ENCODE assay signal across 16 cellular contexts in the genomic region with DNA sequence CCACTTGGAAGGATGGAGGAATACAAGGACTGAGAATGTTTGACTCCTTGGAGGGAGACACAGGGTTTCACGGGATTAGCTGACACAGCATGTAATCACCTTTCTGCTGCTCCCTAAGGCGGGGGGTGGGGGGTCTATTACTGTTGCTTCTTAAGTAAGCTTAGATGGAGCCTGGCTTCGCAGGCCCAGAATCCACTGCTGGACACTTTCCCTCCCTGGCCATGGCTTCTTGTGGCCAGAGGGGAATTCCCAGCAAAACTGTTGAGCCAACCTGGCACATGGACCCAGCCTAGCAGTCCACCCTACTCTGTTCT. TPM values are rescaled to one million over a fixed set of nuclear protein-coding genes. Genes with fewer than 3 reads are reported as not detected.
DNase-seq lines count a peak whose midpoint lies in the region; ATAC-seq, FAIRE-seq and TF ChIP-seq lines count a peak whose summit lies in the region.
"Had no signal": no experiment of that assay in that cellular context is flagged by ENCODE, and none has a peak within 500 bp of the region (broad histone marks: within the 10 kb centered on the region; RNA-seq: fewer than 3 reads in every experiment).

No MANE protein-coding gene starts in this region.

- TF ChIP-seq POLR2A in K562 (conservative IDR thresholded peaks at IDR 0.05) (no peak), upper lobe of left lung (IDR thresholded peaks at IDR 0.05) (no peak), spleen (IDR thresholded peaks at IDR 0.05) (no peak)

- no peaks in the 10 kb centered on the region for H3K79me2 ChIP-seq in K562 (ENCODE audit: control insufficient read depth, insufficient read depth, low read length)

- no peak for TF ChIP-seq RAD21 in K562 (CRISPR knock-in tag; conservative IDR thresholded peaks at IDR 0.05 in 1 of 2, IDR thresholded peaks at IDR 0.05 in 1 of 2)

- 22% methylated on average over 3 of the region's 3 CpGs for WGBS in K562 (ENCODE audit: insufficient coverage, low coverage, missing lambda C conversion rate)
- 72 to 81% methylated on average over 3 of the region's 3 CpGs for WGBS in upper lobe of left lung, 2 donors
- 79 to 85% (median 82%) methylated on average over 3 of the region's 3 CpGs for WGBS in spleen, 5 donors

- no peaks in the 10 kb centered on the region for H4K20me1 ChIP-seq in K562 (replicated peaks; ENCODE audit: control insufficient read depth, insufficient read depth, low read length)

- in situ Hi-C loops in K562 (cut with MboI) = no loop called here

- no peak overlapping the region for H3K4me2 ChIP-seq in K562 (ENCODE audit: insufficient read depth, low read length)
- H3K4me2 ChIP-seq: GM23338 had no signal

- peaks cover 0 to 10% of the 10 kb centered on the region in 2 experiments; a peak in 2 of 5 replicates for H3K4me1 ChIP-seq in K562 (replicated peaks in 1 of 2; ENCODE audit: control insufficient read depth in 2 of 2, insufficient read depth in 2 of 2, low read length in 2 of 2)
- peaks cover 0 to 6% (median 3%) of the 10 kb centered on the region in 4 donors for H3K4me1 ChIP-seq in upper lobe of left lung
- peaks cover 0 to 4% (median 0%) of the 10 kb centered on the region in 6 donors for H3K4me1 ChIP-seq in spleen

- FAIRE-seq in K562 (lab: Jason Lieb, UNC) = no peak

- peaks cover 2 to 11% of the 10 kb centered on the region in 2 experiments; a peak in 2 of 5 replicates for H3K27me3 ChIP-seq in K562 (ENCODE audit: control insufficient read depth in 2 of 2, insufficient read depth in 2 of 2, low read length in 2 of 2)
- no peaks in the 10 kb centered on the region for H3K27me3 ChIP-seq in upper lobe of left lung
- peaks cover 0 to 8% (median 0%) of the 10 kb centered on the region in 7 donors for H3K27me3 ChIP-seq in spleen (replicated peaks in 1 of 7)

- DNase-seq in DMS79 (lab: John Stamatoyannopoulos, UW) = peak; percentile 71
- no peak for DNase-seq in DMS79 treated with DMSO at 0.1 percent for 48 hours (lab: John Stamatoyannopoulos, UW)
- no peak for DNase-seq in K562 (ENCODE audit: extremely low read depth in 1 of 4, low spot score in 3 of 4)
- peak; percentile 68 for DNase-seq in myocyte (ENCODE audit: low read depth)
- DNase-seq in upper lobe of left lung = no peak
- DNase-seq in spleen = no peak
- DNase-seq: activated CD8-positive, alpha-beta memory T cell treated with anti-CD3 and anti-CD28 coated beads, Interleukin-2, amount 50 U/mL, for 4 hours; dermis blood vessel endothelial cell; NCI-H1048; NCI-H510A; stimulated activated naive CD8-positive, alpha-beta T cell treated with anti-CD3 and anti-CD28 coated beads, Interleukin-15, amount 100 ng/mL, for 72 hours had no signal

- POLR2A ChIA-PET in K562 (lab: Yijun Ruan, JAX) = interaction anchor here (0.6 to 1.2 kb wide), 2 partner anchors 8 to 195 kb away, joined by 3 to 8 read pairs; no protein-coding TSS in a partner anchor

- CTCF ChIA-PET in K562 (lab: Yijun Ruan, JAX; ENCODE audit: low intra/inter-chr PET ratio) = interaction anchor here (0.5 kb wide), 1 partner anchor 22 kb away, joined by 3 read pairs; no protein-coding TSS in a partner anchor

- no peak overlapping the region for H3K9ac ChIP-seq in K562 (ENCODE audit: insufficient read depth in 1 of 2, low read depth in 2 of 2, low read length in 2 of 2)

- TF ChIP-seq EP300 in K562 (IDR thresholded peaks at IDR 0.05; ENCODE audit: low read length) (no peak), upper lobe of left lung (IDR thresholded peaks at IDR 0.05) (no peak)

- no peak overlapping the region for H2AFZ ChIP-seq in K562 (ENCODE audit: low read depth, low read length)

- H3K27ac ChIP-seq in K562 (ENCODE audit: extremely low read depth, low read depth, low read length) = no peak overlapping the region
- H3K27ac ChIP-seq in upper lobe of left lung = peak overlapping the region; percentile 28 to 69 (median 42)
- no peak overlapping the region for H3K27ac ChIP-seq in spleen
- H3K27ac ChIP-seq: 22Rv1 had no signal

- H3K9me3 ChIP-seq in K562 (replicated peaks; ENCODE audit: control insufficient read depth, insufficient read depth, low read depth, low read length) = no peaks in the 10 kb centered on the region
- H3K9me3 ChIP-seq in upper lobe of left lung = no peaks in the 10 kb centered on the region
- peaks cover 0 to 3% (median 1%) of the 10 kb centered on the region in 8 donors for H3K9me3 ChIP-seq in spleen

- ATAC-seq in K562 = no peak
- peak in 1 of 2 donors; percentile 34 for ATAC-seq in upper lobe of left lung (ENCODE audit: low FRiP score in 2 of 2)
- no peak for ATAC-seq in GM19328 (IDR thresholded peaks at IDR 0.05; ENCODE audit: unreplicated experiment)
- ATAC-seq in GM21786 (IDR thresholded peaks at IDR 0.05; ENCODE audit: unreplicated experiment) = no peak
- ATAC-seq: stimulated activated naive CD8-positive, alpha-beta T cell treated with anti-CD3 and anti-CD28 coated beads, Interleukin-15, amount 100 ng/mL, for 72 hours had no signal

- intact Hi-C loops in K562 (cut with micrococcal nuclease) (no loop called here), spleen (cut with DNase I; ENCODE audit: low total_unique reads) (no loop called here)

- TF ChIP-seq CTCF in K562 (IDR thresholded peaks at IDR 0.05 in 2 of 3, conservative IDR thresholded peaks at IDR 0.05 in 1 of 3; ENCODE audit: insufficient read depth in 2 of 3, low read depth in 1 of 3, low read length in 3 of 3) (no peak), upper lobe of left lung (IDR thresholded peaks at IDR 0.05) (no peak), spleen (IDR thresholded peaks at IDR 0.05 in 8 of 11, conservative IDR thresholded peaks at IDR 0.05 in 3 of 11) (no peak)

- no peaks in the 10 kb centered on the region for H3K9me1 ChIP-seq in K562 (ENCODE audit: control insufficient read depth, insufficient read depth, low read length)

- no TSS peak for BruUV-seq in K562 (replicated peaks; lab: Mats Ljungman, UMichigan)

- H3K4me3 ChIP-seq in K562 = no peak overlapping the region
- no peak overlapping the region for H3K4me3 ChIP-seq in upper lobe of left lung
- H3K4me3 ChIP-seq in spleen = no peak overlapping the region
- H3K4me3 ChIP-seq: GM12878, GM23338 had no signal

- H3K36me3 ChIP-seq in K562 (ENCODE audit: control insufficient read depth, insufficient read depth, low read length) (no peaks in the 10 kb centered on the region), upper lobe of left lung (no peaks in the 10 kb centered on the region), spleen (no peaks in the 10 kb centered on the region)

TF ChIP-seq in K562, 482 proteins besides CTCF, POLR2A, EP300 and RAD21:
- TF ChIP-seq ZNF316 (IDR thresholded peaks at IDR 0.05) = peak; percentile 78
- TF ChIP-seq, protein P1, sequence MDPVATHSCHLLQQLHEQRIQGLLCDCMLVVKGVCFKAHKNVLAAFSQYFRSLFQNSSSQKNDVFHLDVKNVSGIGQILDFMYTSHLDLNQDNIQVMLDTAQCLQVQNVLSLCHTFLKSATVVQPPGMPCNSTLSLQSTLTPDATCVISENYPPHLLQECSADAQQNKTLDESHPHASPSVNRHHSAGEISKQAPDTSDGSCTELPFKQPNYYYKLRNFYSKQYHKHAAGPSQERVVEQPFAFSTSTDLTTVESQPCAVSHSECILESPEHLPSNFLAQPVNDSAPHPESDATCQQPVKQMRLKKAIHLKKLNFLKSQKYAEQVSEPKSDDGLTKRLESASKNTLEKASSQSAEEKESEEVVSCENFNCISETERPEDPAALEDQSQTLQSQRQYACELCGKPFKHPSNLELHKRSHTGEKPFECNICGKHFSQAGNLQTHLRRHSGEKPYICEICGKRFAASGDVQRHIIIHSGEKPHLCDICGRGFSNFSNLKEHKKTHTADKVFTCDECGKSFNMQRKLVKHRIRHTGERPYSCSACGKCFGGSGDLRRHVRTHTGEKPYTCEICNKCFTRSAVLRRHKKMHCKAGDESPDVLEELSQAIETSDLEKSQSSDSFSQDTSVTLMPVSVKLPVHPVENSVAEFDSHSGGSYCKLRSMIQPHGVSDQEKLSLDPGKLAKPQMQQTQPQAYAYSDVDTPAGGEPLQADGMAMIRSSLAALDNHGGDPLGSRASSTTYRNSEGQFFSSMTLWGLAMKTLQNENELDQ (CRISPR knock-in tag; IDR thresholded peaks at IDR 0.05; ENCODE audit: borderline replicate concordance) = no peak
- TF ChIP-seq C11orf30 (IDR thresholded peaks at IDR 0.05; ENCODE audit: low read depth) = peak; percentile 74
- TF ChIP-seq ADNP (tag; IDR thresholded peaks at IDR 0.05) = no peak
- peak; percentile 56 for TF ChIP-seq MAFK (IDR thresholded peaks at IDR 0.05; ENCODE audit: low read length)
- peak; percentile 51; the same call in 1 of the 2 replicates for TF ChIP-seq MAFF (IDR thresholded peaks at IDR 0.05; ENCODE audit: low read length)
- TF ChIP-seq MAFG (tag; conservative IDR thresholded peaks at IDR 0.05) = peak; percentile 64
- no peak for TF ChIP-seq ZNF324 (CRISPR knock-in tag; IDR thresholded peaks at IDR 0.05)

RNA-seq across cellular contexts. Expression of gene DLG1, which starts 55.4 kb away (rescaled TPM):
- total RNA-seq in K562 (2011; cell fraction: chromatin; rRNA removed; ENCODE audit: low replicate concordance) = 141 and 293 TPM in 2 replicates
- 38.2 and 46.8 TPM in 2 replicates for total RNA-seq in K562 (2011; cell fraction: nucleolus; rRNA removed)
- total RNA-seq in K562 (2011; cell fraction: nucleoplasm; rRNA removed) = 84.2 and 109 TPM in 2 replicates
- total RNA-seq in K562 (2014; rRNA removed) (36.3 and 39.4 TPM in 2 replicates), K562 (2014; rRNA removed; fragmentation: Illumina TruSeq; extraction: Trizol) (49.1 and 55.6 TPM in 2 replicates), K562 (2015; rRNA removed; fragmentation: Illumina TruSeq; extraction: Trizol) (43.5 and 48.4 TPM in 2 replicates), K562 (2021) (55.7 and 57.5 TPM in 2 replicates), myocyte (76.9 and 80.7 TPM in 2 replicates), upper lobe of left lung (100 to 1,000 TPM in 1 of 6 donors, 10 to 100 TPM in 5; 49.3 to 102 (median 63.2) TPM), spleen (10 to 100 TPM; 54.4 to 92.3 (median 78.5) TPM)
- polyA plus RNA-seq in K562 (2011; rRNA removed) (38.9 and 43.6 TPM in 2 replicates), K562 (2014; fragmentation: Illumina TruSeq; extraction: Trizol) (51.4 and 63.5 TPM in 2 replicates), K562 (2014; fragmentation: Nextera tagmentation; extraction: Ambion mirVana) (10 to 100 TPM in 1 of 2 experiments, 1 to 10 TPM in 1; 9.4 to 13.4 TPM), K562 (2014; rRNA removed) (30.8 and 31.0 TPM in 2 replicates), spleen (10 to 100 TPM; 11.0 to 17.9 (median 12.5) TPM)
- 8.7 and 13.6 TPM in 2 replicates for polyA plus RNA-seq in K562 (2011; cell fraction: cytosol; rRNA removed)
- 49.2 and 58.1 TPM in 2 replicates for polyA plus RNA-seq in K562 (2011; cell fraction: nucleus; rRNA removed)
- 35.9 and 42.5 TPM in 2 replicates for polyA plus RNA-seq in K562 (2012)
- 66.5 and 99.3 TPM in 2 replicates for polyA minus RNA-seq in K562 (2011; rRNA and poly(A)+ RNA removed)
- polyA minus RNA-seq in K562 (2011; cell fraction: cytosol; rRNA and poly(A)+ RNA removed) = 19.7 and 21.1 TPM in 2 replicates
- 61.9 and 105 TPM in 2 replicates for polyA minus RNA-seq in K562 (2011; cell fraction: nucleus; rRNA and poly(A)+ RNA removed)
- 60.3 TPM for polyA plus RNA-seq in myocyte (2012)

Comparison
In these comparisons a context has a peak if more than half of its experiments do, and no peak if none do; other contexts are left out.
1. DNase-seq: peak in DMS79 (single experiment) and myocyte (single experiment); none in DMS79 treated with DMSO at 0.1 percent for 48 hours (single experiment), K562 (0 of 4), upper lobe of left lung (0 of 2) and spleen (single experiment).
2. H3K27ac ChIP-seq: peak in upper lobe of left lung (4 of 4); none in K562 (single experiment) and spleen (0 of 8).